Comparison of ENCODE assay signal across 10 cellular contexts in the genomic region with DNA sequence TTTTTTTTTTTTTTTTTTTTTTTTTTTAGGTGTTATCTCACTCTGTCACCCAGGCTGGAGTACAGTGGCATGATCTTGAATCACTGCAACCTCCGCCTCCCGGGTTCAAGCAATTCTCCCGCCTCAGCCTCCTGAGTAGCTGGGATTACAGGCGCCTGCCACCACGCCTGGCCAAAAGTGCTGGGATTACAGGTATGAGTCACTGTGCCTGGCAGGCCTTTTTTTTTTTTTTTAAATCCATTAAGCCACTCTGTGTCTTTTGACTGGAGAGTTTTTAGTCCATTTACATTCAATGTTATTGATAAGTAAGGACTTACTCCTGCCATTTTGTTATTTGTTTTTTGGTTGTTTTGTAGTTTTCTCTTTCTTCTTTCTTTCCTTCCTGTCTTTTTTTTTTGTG. TPM values are rescaled to one million over a fixed set of nuclear protein-coding genes. Genes with fewer than 3 reads are reported as not detected.
DNase-seq lines count a peak whose midpoint lies in the region; ATAC-seq and TF ChIP-seq lines count a peak whose summit lies in the region.
"Not testable (repeated sequence)": the region's sequence is repeated elsewhere in the genome, so short reads cannot be mapped to it uniquely, and the experiment has no call there.
"Had no signal": no experiment of that assay in that cellular context is flagged by ENCODE, and none has a peak within 500 bp of the region (broad histone marks: within the 10 kb centered on the region; RNA-seq: fewer than 3 reads in every experiment).

No MANE protein-coding gene starts in this region.

- not testable (repeated sequence) for H3K4me1 ChIP-seq in HEK293 (ENCODE audit: control insufficient read depth, insufficient read depth, low read length); PC-3 (ENCODE audit: insufficient read depth, low read length)
- H3K4me1 ChIP-seq in mammary epithelial cell (ENCODE audit: insufficient read depth, low read length): peaks cover 25% of the 10 kb centered on the region

- CTCF ChIA-PET in HEK293 (lab: Yijun Ruan, JAX): interaction anchor here (0.6 kb wide), 2 partner anchors 17 to 266 kb away, joined by 3 read pairs; no protein-coding TSS in a partner anchor
- CTCF ChIA-PET in PC-3 (lab: Charles Lee); mammary epithelial cell (lab: Charles Lee; ENCODE audit: low non-redundant PET): not testable (repeated sequence)

- dilution Hi-C loops in mammary epithelial cell (cut with HindIII; ENCODE audit: low sequenced_read_pairs): not testable (repeated sequence)

- intact Hi-C loops in PC-3 (cut with micrococcal nuclease); mammary epithelial cell (cut with micrococcal nuclease): not testable (repeated sequence)

- H3K36me3 ChIP-seq in HEK293 (ENCODE audit: control insufficient read depth in 2 of 2, insufficient read depth in 1 of 2, low read length in 2 of 2); PC-3 (ENCODE audit: low read depth, low read length); WERI-Rb-1; mammary epithelial cell (ENCODE audit: insufficient read depth, low read length): not testable (repeated sequence)

- not testable (repeated sequence) for H4K20me1 ChIP-seq in PC-3 (ENCODE audit: low read length); mammary epithelial cell (ENCODE audit: insufficient read depth, low read length)

- H3K9me3 ChIP-seq in HEK293 (ENCODE audit: control insufficient read depth, insufficient read depth, low read depth, low read length); PC-3 (ENCODE audit: low read length); WERI-Rb-1 (ENCODE audit: severe bottlenecking); mammary epithelial cell (replicated peaks; ENCODE audit: insufficient read depth, low read length): not testable (repeated sequence)

- H3K79me2 ChIP-seq in PC-3 (ENCODE audit: low read length); mammary epithelial cell (ENCODE audit: insufficient read depth, low read length): not testable (repeated sequence)

- H3F3A ChIP-seq in PC-3 (ENCODE audit: low read length, unreplicated experiment): not testable (repeated sequence)

- not testable (repeated sequence) for H3K9me2 ChIP-seq in PC-3 (replicated peaks; ENCODE audit: low read length)

- TF ChIP-seq CTCF in HEK293 (tag by site-specific recombination; IDR thresholded peaks at IDR 0.05); PC-3 (conservative IDR thresholded peaks at IDR 0.05; ENCODE audit: low read depth, low read length); WERI-Rb-1 (IDR thresholded peaks at IDR 0.05; ENCODE audit: low read depth, low read length); mammary epithelial cell (conservative IDR thresholded peaks at IDR 0.05 in 1 of 2, IDR thresholded peaks at IDR 0.05 in 1 of 2; ENCODE audit: extremely low read depth in 1 of 2, insufficient read depth in 1 of 2, low read depth in 1 of 2, low read length in 2 of 2); epithelial cell of esophagus (IDR thresholded peaks at IDR 0.05; ENCODE audit: insufficient read depth, low read depth, low read length, missing control alignments): not testable (repeated sequence)

- not testable (repeated sequence) for H3K9ac ChIP-seq in PC-3 (ENCODE audit: low read length); mammary epithelial cell (ENCODE audit: insufficient read depth, low read length)

- H3K27ac ChIP-seq in HEK293 (ENCODE audit: extremely low read depth, low read depth, low read length); PC-3 (ENCODE audit: low read length); WERI-Rb-1; mammary epithelial cell (ENCODE audit: insufficient read depth, low read depth, low read length): not testable (repeated sequence)

- not testable (repeated sequence) for H2AFZ ChIP-seq in PC-3 (ENCODE audit: low read length); mammary epithelial cell (ENCODE audit: low read depth, low read length)

- WGBS in mammary epithelial cell (ENCODE audit: low coverage, missing lambda C conversion rate): 83% methylated on average over 3 of the region's 5 CpGs

- ATAC-seq in PC-3: not testable (repeated sequence)

- POLR2A ChIA-PET in HEK293 (lab: Yijun Ruan, JAX): interaction anchor here (0.7 kb wide), 2 partner anchors 1214 to 1650 kb away, joined by 4 to 12 read pairs; no protein-coding TSS in a partner anchor
- POLR2A ChIA-PET in PC-3 (lab: Charles Lee; ENCODE audit: unreplicated experiment): not testable (repeated sequence)

- in situ Hi-C loops in mammary epithelial cell (cut with MboI; ENCODE audit: low sequenced_read_pairs in 2 of 2): not testable (repeated sequence)

- BruUV-seq in PC-3 (replicated peaks; lab: Mats Ljungman, UMichigan); mammary epithelial cell (replicated peaks; lab: Mats Ljungman, UMichigan): not testable (repeated sequence)

- H3K4me3 ChIP-seq in HEK293 (ENCODE audit: low read depth, low read length); PC-3 (ENCODE audit: low read length); WERI-Rb-1 (ENCODE audit: low read depth, low read length); mammary epithelial cell (replicated peaks in 1 of 3; ENCODE audit: insufficient read depth in 1 of 3, low read depth in 2 of 3, low read length in 3 of 3); epithelial cell of esophagus (ENCODE audit: low read length): not testable (repeated sequence)

- DNase-seq in DMS53 (lab: John Stamatoyannopoulos, UW) (peak; percentile 41), PC-3 (peak; percentile 45), WERI-Rb-1 (peak; percentile 16), mammary epithelial cell (peak; percentile 30), epithelial cell of esophagus (ENCODE audit: low read depth) (peak; percentile 57)

- H3K27me3 ChIP-seq in PC-3 (ENCODE audit: low read length); mammary epithelial cell (ENCODE audit: insufficient read depth, low read length): not testable (repeated sequence)
- peaks cover 15% of the 10 kb centered on the region for H3K27me3 ChIP-seq in WERI-Rb-1 (ENCODE audit: insufficient read depth, low read depth, severe bottlenecking)

- not testable (repeated sequence) for H3K4me2 ChIP-seq in PC-3 (ENCODE audit: low read length); mammary epithelial cell (ENCODE audit: insufficient read depth, low read depth, low read length)

TF ChIP-seq in HEK293, 187 proteins besides CTCF, POLR2A, EP300 and RAD21:
- TF ChIP-seq ZNF335 (tag by site-specific recombination; conservative IDR thresholded peaks at IDR 0.05): 0 out of 2 replicates have a peak, but pooled peaks have one; percentile 16
- 0 out of 2 replicates have a peak, but pooled peaks have one; percentile 34 for TF ChIP-seq ZNF362 (tag by site-specific recombination; IDR thresholded peaks at IDR 0.05)

RNA-seq across cellular contexts. Expression of gene SIRPB2, which starts 6.2 kb away (rescaled TPM):
- total RNA-seq in PC-3 (2014; rRNA removed) (0.52 and 2.1 TPM in 2 replicates), mammary epithelial cell (1 to 10 TPM in 1 of 2 donors, under 1 TPM in 1; 0.33 to 5.5 TPM)
- polyA plus RNA-seq in mammary epithelial cell: 2.4 TPM
- 18.5 TPM for polyA minus RNA-seq in mammary epithelial cell
- total RNA-seq: CD4-positive, alpha-beta memory T cell; H4; HFFc6 had no signal
- polyA plus RNA-seq: AG04450; CD4-positive, alpha-beta memory T cell had no signal

RNA-seq across cellular contexts. Expression of gene NSFL1C, which starts 30.7 kb away (rescaled TPM):
- 170 and 217 TPM in 2 replicates for total RNA-seq in PC-3 (2014; rRNA removed)
- total RNA-seq in mammary epithelial cell: 100 to 1,000 TPM in 1 of 2 donors, 10 to 100 TPM in 1; 46.3 to 105 TPM
- 29.6 TPM for polyA plus RNA-seq in mammary epithelial cell
- polyA minus RNA-seq in mammary epithelial cell: 73.3 TPM
